25 cellular contexts compared by ENCODE assay signal in the genomic region with DNA sequence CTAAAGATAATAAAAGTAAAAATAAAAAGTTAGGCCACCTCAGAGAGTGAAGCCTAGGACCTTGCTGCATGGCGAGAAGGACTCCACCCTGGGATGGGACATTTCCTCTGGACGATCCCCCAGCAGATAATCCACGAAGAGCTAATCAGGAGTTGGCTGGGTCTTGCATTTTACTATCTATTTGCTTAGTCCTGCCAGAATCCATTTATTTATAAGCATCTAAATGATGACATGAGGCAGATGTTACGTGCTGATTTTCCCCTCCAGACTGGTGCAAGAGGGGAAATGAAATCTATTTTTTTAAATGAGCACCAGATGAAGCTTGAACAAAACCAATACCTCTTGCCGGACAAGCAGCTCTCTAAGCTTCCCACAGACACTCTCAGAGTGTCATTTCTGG.
"Had no signal": no experiment of that assay in that cellular context is flagged by ENCODE, and none has a peak within 500 bp of the region (broad histone marks: within the 10 kb centered on the region; RNA-seq: fewer than 3 reads in every experiment).

No MANE protein-coding gene starts in this region.

- ATAC-seq: mucosa of descending colon; naive thymus-derived CD4-positive, alpha-beta T cell; natural killer cell treated with Interleukin-12 subunit alpha and Interleukin-12 subunit beta and Interleukin-15 and Interleukin-18, amount 100 ng/mL, for 72 hours; right lobe of liver; stimulated activated naive B cell treated with anti-CD40 and anti-IgM and Interleukin-4, amounts not matched to agents 10 μg/mL and 1 μg/mL and 100 μg/mL, for 72 hours; upper lobe of right lung had no signal

- H3K9me3 ChIP-seq: left ventricle myocardium inferior, mucosa of descending colon, right atrium auricular region, right lobe of liver, suprapubic skin, thoracic aorta, tibial artery, upper lobe of right lung had no signal

- H3K27ac ChIP-seq: left ventricle myocardium inferior, parathyroid adenoma, right atrium auricular region, right lobe of liver, suprapubic skin, thoracic aorta, tibial artery, upper lobe of right lung had no signal

- H3K4me2 ChIP-seq: smooth muscle cell had no signal

- H3K36me3 ChIP-seq: left ventricle myocardium inferior, right atrium auricular region, right lobe of liver, suprapubic skin, thoracic aorta, tibial artery, upper lobe of right lung had no signal

- H3K9me3 Mint-ChIP-seq: immature natural killer cell; memory B cell; natural killer cell treated with Interleukin-12 subunit alpha and Interleukin-12 subunit beta and Interleukin-15 and Interleukin-18, amount 100 ng/mL, for 72 hours; stimulated activated naive CD8-positive, alpha-beta T cell treated with anti-CD3 and anti-CD28 coated beads, Interleukin-15, Interleukin-2, amounts not matched to agents 100 ng/mL and 50 ng/mL, for 24 hours had no signal

- H3K4me1 Mint-ChIP-seq: memory B cell, neural crest cell had no signal

- DNase-seq: immature natural killer cell; kidney; left ventricle myocardium inferior; midbrain; mucosa of descending colon; naive thymus-derived CD4-positive, alpha-beta T cell; right lobe of liver; stimulated activated CD4-positive, alpha-beta T cell treated with anti-CD3 and anti-CD28 coated beads, Interleukin-1b, Interleukin-23, amount 100 ng/mL, for 48 hours; stimulated activated CD4-positive, alpha-beta T cell treated with anti-CD3 and anti-CD28 coated beads, Interleukin-2, amount 100 ng/mL, for 48 hours; stimulated activated CD4-positive, alpha-beta T cell treated with anti-CD3 and anti-CD28 coated beads, Interleukin-4, amount 100 ng/mL, for 4 hours; stimulated activated CD8-positive, alpha-beta memory T cell treated with anti-CD3 and anti-CD28 coated beads, Interleukin-4, amount 100 ng/mL, for 48 hours; stimulated activated naive B cell treated with anti-CD40 and anti-IgM and Interleukin-4, amounts not matched to agents 10 μg/mL and 1 μg/mL and 100 μg/mL, for 72 hours; tibial artery; trophoblast cell; upper lobe of right lung had no signal

- H3K36me3 Mint-ChIP-seq: natural killer cell treated with Interleukin-12 subunit alpha and Interleukin-12 subunit beta and Interleukin-15 and Interleukin-18, amount 100 ng/mL, for 72 hours; stimulated activated naive B cell treated with anti-CD40 and anti-IgM and Interleukin-4, amounts not matched to agents 10 μg/mL and 1 μg/mL and 100 μg/mL, for 72 hours had no signal

- H2AFZ ChIP-seq: parathyroid adenoma had no signal

- H3K27me3 ChIP-seq: right atrium auricular region, right lobe of liver, suprapubic skin, tibial artery, upper lobe of right lung had no signal

- H3K4me1 ChIP-seq: left ventricle myocardium inferior, parathyroid adenoma, right atrium auricular region, right lobe of liver, suprapubic skin, tibial artery, upper lobe of right lung had no signal

- H3K27ac Mint-ChIP-seq: immature natural killer cell; memory B cell; naive thymus-derived CD4-positive, alpha-beta T cell; natural killer cell treated with Interleukin-12 subunit alpha and Interleukin-12 subunit beta and Interleukin-15 and Interleukin-18, amount 100 ng/mL, for 72 hours; stimulated activated naive B cell treated with anti-CD40 and anti-IgM and Interleukin-4, amounts not matched to agents 10 μg/mL and 1 μg/mL and 100 μg/mL, for 72 hours; stimulated activated naive CD8-positive, alpha-beta T cell treated with anti-CD3 and anti-CD28 coated beads, Interleukin-15, Interleukin-2, amounts not matched to agents 100 ng/mL and 50 ng/mL, for 24 hours had no signal

- H3K4me3 Mint-ChIP-seq: immature natural killer cell; memory B cell; naive thymus-derived CD4-positive, alpha-beta T cell; natural killer cell treated with Interleukin-12 subunit alpha and Interleukin-12 subunit beta and Interleukin-15 and Interleukin-18, amount 100 ng/mL, for 72 hours; neural crest cell; stimulated activated naive B cell treated with anti-CD40 and anti-IgM and Interleukin-4, amounts not matched to agents 10 μg/mL and 1 μg/mL and 100 μg/mL, for 72 hours; stimulated activated naive CD8-positive, alpha-beta T cell treated with anti-CD3 and anti-CD28 coated beads, Interleukin-15, Interleukin-2, amounts not matched to agents 100 ng/mL and 50 ng/mL, for 24 hours had no signal

- H3K9ac ChIP-seq: parathyroid adenoma had no signal

- H3K4me3 ChIP-seq: left ventricle myocardium inferior, lung, mucosa of descending colon, right atrium auricular region, right lobe of liver, smooth muscle cell, suprapubic skin, thoracic aorta, tibial artery, upper lobe of right lung had no signal

- H3K79me2 ChIP-seq: parathyroid adenoma had no signal
